9 cellular contexts compared by ENCODE assay signal in genomic region chr2:180925700-180926099, GRCh38.
"Had no signal": no experiment of that assay in that cellular context is flagged by ENCODE, and none has a peak within 500 bp of the region (broad histone marks: within the 10 kb centered on the region; RNA-seq: fewer than 3 reads in every experiment).

No MANE protein-coding gene starts in this region.

- DNase-seq: GM23248, H9, HCEC 1CT, KBM-7 had no signal

- H3K27ac Mint-ChIP-seq: H9, IgD-negative memory B cell had no signal

- H3K27me3 Mint-ChIP-seq: IgD-negative memory B cell had no signal

- H3K4me3 Mint-ChIP-seq: H9, IgD-negative memory B cell had no signal

- H3K27ac ChIP-seq: GM23248, HL-60 had no signal

- H3K9me3 Mint-ChIP-seq: H9 had no signal

- H2AFZ ChIP-seq: GM23248 had no signal

- ATAC-seq: HepG2 had no signal

- H3K4me1 Mint-ChIP-seq: H9, IgD-negative memory B cell had no signal

- FAIRE-seq: H1, H54, HepG2 had no signal

- H3K36me3 Mint-ChIP-seq: IgD-negative memory B cell had no signal

- H3K4me3 ChIP-seq: GM23248 had no signal
